Comparison of ENCODE assay signal across 12 cellular contexts in genomic region chr10:79382491-79382941, GRCh38. TPM values are rescaled to one million over a fixed set of nuclear protein-coding genes. Genes with fewer than 3 reads are reported as not detected.
DNase-seq lines count a peak whose midpoint lies in the region; ATAC-seq and TF ChIP-seq lines count a peak whose summit lies in the region.
"Had no signal": no experiment of that assay in that cellular context is flagged by ENCODE, and none has a peak within 500 bp of the region (broad histone marks: within the 10 kb centered on the region; RNA-seq: fewer than 3 reads in every experiment).

No MANE protein-coding gene starts in this region.

- H3K27ac ChIP-seq in HEK293 (ENCODE audit: extremely low read depth, low read depth, low read length) (no peak overlapping the region), brain microvascular endothelial cell (peak overlapping the region; percentile 57), right lobe of liver (peak overlapping the region; percentile 10 to 94 (median 63))

- intact Hi-C loops in right lobe of liver (cut with DNase I), result no loop called here

- H3K4me3 ChIP-seq in HEK293 (ENCODE audit: low read depth, low read length), result no peak overlapping the region
- no peak overlapping the region for H3K4me3 ChIP-seq in brain microvascular endothelial cell (ENCODE audit: low read depth, low read length)
- H3K4me3 ChIP-seq in right lobe of liver, result no peak overlapping the region

- in situ Hi-C loops in brain microvascular endothelial cell (cut with HindIII; ENCODE audit: low pct_ligation_motif_present, low sequenced_read_pairs), result no loop called here

- no peak for TF ChIP-seq POLR2A in right lobe of liver (IDR thresholded peaks at IDR 0.05)

- peaks cover 4% of the 10 kb centered on the region for H3K4me1 ChIP-seq in HEK293 (ENCODE audit: control insufficient read depth, insufficient read depth, low read length)
- H3K4me1 ChIP-seq in right lobe of liver, result peaks cover 0 to 42% (median 17%) of the 10 kb centered on the region in 4 donors

- DNase-seq in brain microvascular endothelial cell, result no peak
- DNase-seq in right lobe of liver, result peak in 2 of 3 donors; percentile 49 to 55
- DNase-seq in stimulated activated CD8-positive, alpha-beta memory T cell treated with anti-CD3 and anti-CD28 coated beads, Interleukin-4, amount 100 ng/mL, for 48 hours, result peak; percentile 12
- no peak for DNase-seq in NCI-H2171 (lab: John Stamatoyannopoulos, UW)
- DNase-seq in effector CD8-positive, alpha-beta T cell (lab: John Stamatoyannopoulos, UW), result no peak
- DNase-seq: activated CD4-positive, alpha-beta T cell treated with anti-CD3 and anti-CD28 coated beads for 48 hours; naive B cell; NCI-H1694; SW 1271 had no signal

- H3K9me3 ChIP-seq in HEK293 (ENCODE audit: control insufficient read depth, insufficient read depth, low read depth, low read length) (no peaks in the 10 kb centered on the region), right lobe of liver (no peaks in the 10 kb centered on the region)

- peak in 2 of 4 donors; percentile 1 to 14 for ATAC-seq in right lobe of liver
- ATAC-seq in HG02981 (IDR thresholded peaks at IDR 0.05; ENCODE audit: unreplicated experiment), result no peak
- no peak for ATAC-seq in HG03571 (IDR thresholded peaks at IDR 0.05; ENCODE audit: unreplicated experiment)

- TF ChIP-seq CTCF in HEK293 (tag by site-specific recombination; IDR thresholded peaks at IDR 0.05) (no peak), brain microvascular endothelial cell (IDR thresholded peaks at IDR 0.05; ENCODE audit: low read depth, low read length, missing control alignments) (peak; percentile 34), right lobe of liver (IDR thresholded peaks at IDR 0.05) (no peak)

- H3K36me3 ChIP-seq in HEK293 (ENCODE audit: control insufficient read depth in 2 of 2, insufficient read depth in 1 of 2, low read length in 2 of 2) (no peaks in the 10 kb centered on the region), brain microvascular endothelial cell (replicated peaks) (peaks cover 3% of the 10 kb centered on the region), right lobe of liver (peaks cover 0 to 2% (median 0%) of the 10 kb centered on the region in 4 donors)

- H3K27me3 ChIP-seq in brain microvascular endothelial cell (replicated peaks) (no peaks in the 10 kb centered on the region), right lobe of liver (no peaks in the 10 kb centered on the region)

- WGBS in right lobe of liver (ENCODE audit: insufficient coverage, low coverage, low lambda C conversion rate, missing lambda C conversion rate), result 60% methylated on average over 17 of the region's 18 CpGs

- CTCF ChIA-PET in HEK293 (lab: Yijun Ruan, JAX), result interaction anchor here (0.7 to 2.7 kb wide), 13 partner anchors 8 to 203 kb away, joined by 3 to 11 read pairs (median 3); no protein-coding TSS in a partner anchor

- POLR2A ChIA-PET in HEK293 (lab: Yijun Ruan, JAX), result no interaction called here

TF ChIP-seq in HEK293, 187 proteins besides CTCF, POLR2A, EP300 and RAD21:
- TF ChIP-seq ZBTB6 (tag by site-specific recombination; IDR thresholded peaks at IDR 0.05) (no peak), ZNF146 (tag by site-specific recombination; IDR thresholded peaks at IDR 0.05) (no peak), ZIC2 (tag by site-specific recombination; IDR thresholded peaks at IDR 0.05) (peak; percentile 43), GLIS1 (tag by site-specific recombination; IDR thresholded peaks at IDR 0.05) (peak; percentile 31; the same call in 1 of the 2 replicates), ZNF354C (tag by site-specific recombination; IDR thresholded peaks at IDR 0.05; ENCODE audit: borderline replicate concordance, low read depth) (no peak)

RNA-seq across cellular contexts. Expression of gene PPIF, which starts 35.2 kb away (rescaled TPM):
- total RNA-seq in right lobe of liver, result 100 to 1,000 TPM in 1 of 6 experiments, 10 to 100 TPM in 5; 53.7 to 106 (median 90.1) TPM

Comparison
In these comparisons a context has a peak if more than half of its experiments do, and no peak if none do; other contexts are left out.
1. DNase-seq: peak in right lobe of liver (2 of 3) and stimulated activated CD8-positive, alpha-beta memory T cell treated with anti-CD3 and anti-CD28 coated beads, Interleukin-4, amount 100 ng/mL, for 48 hours (single experiment); none in brain microvascular endothelial cell (single experiment), NCI-H2171 (single experiment) and effector CD8-positive, alpha-beta T cell (single experiment).